8 cellular contexts compared by ENCODE assay signal in the genomic region with DNA sequence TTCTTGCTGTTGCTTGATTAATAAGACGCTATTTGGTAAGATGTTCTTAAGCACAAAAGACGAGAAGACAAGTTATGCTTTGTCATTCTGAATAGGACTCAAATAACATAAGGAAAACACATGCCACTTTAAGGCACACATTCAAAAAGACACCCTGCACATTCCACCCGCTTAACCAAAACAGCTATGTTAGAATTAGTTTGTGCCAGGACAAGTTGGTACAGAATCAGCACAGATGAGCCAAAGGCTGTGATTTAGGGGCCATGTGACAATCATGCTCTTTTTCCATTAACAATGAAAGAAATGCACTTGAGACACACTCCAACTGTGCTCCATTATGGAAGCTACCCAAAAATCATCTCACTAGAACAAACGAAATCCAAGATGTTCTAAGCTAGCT. TPM values are rescaled to one million over a fixed set of nuclear protein-coding genes. Genes with fewer than 3 reads are reported as not detected.
DNase-seq lines count a peak whose midpoint lies in the region; ATAC-seq and TF ChIP-seq lines count a peak whose summit lies in the region.

No MANE protein-coding gene starts in this region.

- H3K9me3 Mint-ChIP-seq in Calu3 (ENCODE audit: low read depth, unreplicated experiment) (no peaks in the 10 kb centered on the region), osteocyte (ENCODE audit: unreplicated experiment) (no peaks in the 10 kb centered on the region)

- no peaks in the 10 kb centered on the region for H3K36me3 ChIP-seq in duodenal mucosa (ENCODE audit: control insufficient read depth in 1 of 2, insufficient read depth in 2 of 2, low read length in 2 of 2)

- H3K9me3 ChIP-seq in duodenal mucosa (ENCODE audit: control insufficient read depth in 1 of 2, low read length in 2 of 2) = no peaks in the 10 kb centered on the region

- peaks cover 71 to 77% of the 10 kb centered on the region in 2 donors for H3K4me1 ChIP-seq in duodenal mucosa (ENCODE audit: control insufficient read depth in 1 of 2, insufficient read depth in 2 of 2, low read length in 2 of 2)

- ATAC-seq in HG02610 (IDR thresholded peaks at IDR 0.05; ENCODE audit: unreplicated experiment) = no peak

- CTCF ChIA-PET in Calu3 (lab: Charles Lee) = interaction anchor here (0.7 kb wide), 1 partner anchor 25 kb away, joined by 3 read pairs; no protein-coding TSS in a partner anchor

- H3K4me1 Mint-ChIP-seq in Calu3 (ENCODE audit: low read depth, unreplicated experiment) (peaks cover 28% of the 10 kb centered on the region), osteocyte (ENCODE audit: unreplicated experiment) (peaks cover 63% of the 10 kb centered on the region)

- peak overlapping the region; percentile 15 to 50 for H3K4me3 ChIP-seq in duodenal mucosa (ENCODE audit: low read depth in 1 of 2, low read length in 2 of 2)

- intact Hi-C loops in Calu3 (cut with micrococcal nuclease; ENCODE audit: unreplicated experiment) = no loop called here

- DNase-seq in Calu3 = no peak
- DNase-seq in NCI-H345 (lab: John Stamatoyannopoulos, UW) = peak; percentile 17
- DNase-seq in osteocyte (ENCODE audit: extremely low spot score, unreplicated experiment) = no peak
- DNase-seq in cerebellum (ENCODE audit: low spot score) = no peak
- DNase-seq in DMS 273 (lab: John Stamatoyannopoulos, UW; ENCODE audit: unreplicated experiment) = no peak
- no peak for DNase-seq in ecto neural progenitor cell (ENCODE audit: low spot score)

- H3K27ac ChIP-seq in duodenal mucosa (ENCODE audit: low read depth, low read length) = no peak overlapping the region

- H3K36me3 Mint-ChIP-seq in Calu3 (ENCODE audit: insufficient read depth, unreplicated experiment) = peaks cover 42% of the 10 kb centered on the region
- H3K36me3 Mint-ChIP-seq in osteocyte (ENCODE audit: unreplicated experiment) = no peaks in the 10 kb centered on the region

- TF ChIP-seq CTCF in Calu3 (IDR thresholded peaks at IDR 0.05; ENCODE audit: unreplicated experiment) (no peak), osteocyte (IDR thresholded peaks at IDR 0.05) (no peak)

- H3K4me3 Mint-ChIP-seq in Calu3 (ENCODE audit: low read depth, unreplicated experiment) = peak overlapping the region; percentile 62
- H3K4me3 Mint-ChIP-seq in osteocyte (ENCODE audit: unreplicated experiment) = peak overlapping the region; percentile 52

- H3K9ac ChIP-seq in duodenal mucosa (ENCODE audit: low read depth in 1 of 2, low read length in 2 of 2) = no peak overlapping the region

- H3K27me3 ChIP-seq in duodenal mucosa (ENCODE audit: control insufficient read depth in 1 of 2, insufficient read depth in 2 of 2, low read length in 2 of 2) = no peaks in the 10 kb centered on the region

- no TSS peak for BruUV-seq in Calu3 (replicated peaks; lab: Mats Ljungman, UMichigan)

- no peaks in the 10 kb centered on the region for H3K27me3 Mint-ChIP-seq in Calu3 (ENCODE audit: unreplicated experiment)
- H3K27me3 Mint-ChIP-seq in osteocyte (ENCODE audit: unreplicated experiment) = no peaks in the 10 kb centered on the region

- H3K27ac Mint-ChIP-seq in Calu3 (ENCODE audit: unreplicated experiment) (no peak overlapping the region), osteocyte (ENCODE audit: unreplicated experiment) (peak overlapping the region; percentile 88)

RNA-seq across cellular contexts. Expression of gene STARD7, which starts 3.4 kb away (rescaled TPM):
- total RNA-seq in Calu3 (2022) (119 and 123 TPM in 2 replicates), osteocyte (80.2 and 94.1 TPM in 2 replicates), cerebellum (121 TPM)

RNA-seq across cellular contexts. Expression of gene DUSP2, which starts 60.0 kb away (rescaled TPM):
- 4.1 and 5.9 TPM in 2 replicates for total RNA-seq in Calu3 (2022)
- 0.68 and 0.78 TPM in 2 replicates for total RNA-seq in osteocyte
- 4.1 TPM for total RNA-seq in cerebellum
